20 cellular contexts compared by ENCODE assay signal in genomic region chr9:110566156-110566555, GRCh38. TPM values are rescaled to one million over a fixed set of nuclear protein-coding genes. Genes with fewer than 3 reads are reported as not detected.
DNase-seq lines count a peak whose midpoint lies in the region; ATAC-seq and TF ChIP-seq lines count a peak whose summit lies in the region.
"Had no signal": no experiment of that assay in that cellular context is flagged by ENCODE, and none has a peak within 500 bp of the region (broad histone marks: within the 10 kb centered on the region; RNA-seq: fewer than 3 reads in every experiment).

No MANE protein-coding gene starts in this region.

- no peaks in the 10 kb centered on the region for H3K9me3 Mint-ChIP-seq in nephron
- H3K9me3 Mint-ChIP-seq: CD4-positive, alpha-beta memory T cell; CD4-positive, CD25-positive, alpha-beta regulatory T cell had no signal

- H3K4me3 ChIP-seq in brain microvascular endothelial cell (ENCODE audit: low read depth, low read length): no peak overlapping the region
- H3K4me3 ChIP-seq: BLaER1 had no signal

- no peak for TF ChIP-seq CTCF in nephron (IDR thresholded peaks at IDR 0.05; ENCODE audit: unreplicated experiment in 3 of 3)
- no peak for TF ChIP-seq CTCF in brain microvascular endothelial cell (IDR thresholded peaks at IDR 0.05; ENCODE audit: low read depth, low read length, missing control alignments)

- in situ Hi-C loops in brain microvascular endothelial cell (cut with HindIII; ENCODE audit: low pct_ligation_motif_present, low sequenced_read_pairs): no loop called here

- no peaks in the 10 kb centered on the region for H3K4me1 Mint-ChIP-seq in nephron
- H3K4me1 Mint-ChIP-seq: CD14-positive monocyte; CD4-positive, alpha-beta memory T cell; CD4-positive, CD25-positive, alpha-beta regulatory T cell; CD8-positive, alpha-beta memory T cell had no signal

- H3K36me3 ChIP-seq in brain microvascular endothelial cell (replicated peaks): no peaks in the 10 kb centered on the region
- H3K36me3 ChIP-seq: BE2C, BLaER1 had no signal

- no peaks in the 10 kb centered on the region for H3K27me3 Mint-ChIP-seq in nephron (ENCODE audit: low read depth)
- H3K27me3 Mint-ChIP-seq: CD4-positive, alpha-beta memory T cell; CD4-positive, CD25-positive, alpha-beta regulatory T cell; CD8-positive, alpha-beta memory T cell had no signal

- no peak for ATAC-seq in Right ventricle myocardium inferior
- ATAC-seq in left ventricle myocardium superior: no peak
- no peak for ATAC-seq in HG03135 (IDR thresholded peaks at IDR 0.05; ENCODE audit: unreplicated experiment)

- intact Hi-C loops in Right ventricle myocardium inferior (cut with DNase I): no loop called here
- intact Hi-C loops in left ventricle myocardium superior (cut with micrococcal nuclease): no loop called here

- H3K36me3 Mint-ChIP-seq in nephron (ENCODE audit: low read depth): peaks cover 4% of the 10 kb centered on the region
- H3K36me3 Mint-ChIP-seq: CD14-positive monocyte; CD4-positive, alpha-beta memory T cell; CD4-positive, CD25-positive, alpha-beta regulatory T cell; CD8-positive, alpha-beta memory T cell had no signal

- no peak overlapping the region for H3K4me3 Mint-ChIP-seq in nephron
- H3K4me3 Mint-ChIP-seq: CD14-positive monocyte; CD4-positive, alpha-beta memory T cell; CD4-positive, CD25-positive, alpha-beta regulatory T cell; CD8-positive, alpha-beta memory T cell had no signal

- H3K27ac ChIP-seq in brain microvascular endothelial cell: no peak overlapping the region
- H3K27ac ChIP-seq: 22Rv1, BLaER1 had no signal

- DNase-seq in Right ventricle myocardium inferior (ENCODE audit: missing footprints): peak; percentile 22
- DNase-seq in left ventricle myocardium superior: no peak
- DNase-seq in NCI-H226: peak; percentile 29
- DNase-seq in brain microvascular endothelial cell: no peak
- DNase-seq: ACHN; BE2C; C1 segment of cervical spinal cord; Caco-2; Calu3; CD4-positive, alpha-beta memory T cell; CD4-positive, CD25-positive, alpha-beta regulatory T cell; CD8-positive, alpha-beta memory T cell; DMS79 treated with DMSO at 0.1 percent for 48 hours; GF-D8 had no signal

- peak overlapping the region in 2 of 3 experiments; percentile 4 to 61 for H3K27ac Mint-ChIP-seq in nephron
- H3K27ac Mint-ChIP-seq: CD14-positive monocyte; CD4-positive, alpha-beta memory T cell; CD4-positive, CD25-positive, alpha-beta regulatory T cell; CD8-positive, alpha-beta memory T cell had no signal

- H3K27me3 ChIP-seq in brain microvascular endothelial cell (replicated peaks): no peaks in the 10 kb centered on the region
- H3K27me3 ChIP-seq: BE2C, BLaER1 had no signal

RNA-seq across cellular contexts. Expression of gene SVEP1, which starts 13.4 kb away (rescaled TPM):
- 6.4 TPM for total RNA-seq in Right ventricle myocardium inferior
- 5.7 TPM for total RNA-seq in left ventricle myocardium superior
- total RNA-seq: A172; CD4-positive, alpha-beta memory T cell; CD8-positive, alpha-beta memory T cell had no signal

Comparison
In these comparisons a context has a peak if more than half of its experiments do, and no peak if none do; other contexts are left out.
1. DNase-seq: peak in Right ventricle myocardium inferior (single experiment) and NCI-H226 (single experiment); none in left ventricle myocardium superior (single experiment) and brain microvascular endothelial cell (single experiment).